8 cellular contexts compared by ENCODE assay signal in the genomic region with DNA sequence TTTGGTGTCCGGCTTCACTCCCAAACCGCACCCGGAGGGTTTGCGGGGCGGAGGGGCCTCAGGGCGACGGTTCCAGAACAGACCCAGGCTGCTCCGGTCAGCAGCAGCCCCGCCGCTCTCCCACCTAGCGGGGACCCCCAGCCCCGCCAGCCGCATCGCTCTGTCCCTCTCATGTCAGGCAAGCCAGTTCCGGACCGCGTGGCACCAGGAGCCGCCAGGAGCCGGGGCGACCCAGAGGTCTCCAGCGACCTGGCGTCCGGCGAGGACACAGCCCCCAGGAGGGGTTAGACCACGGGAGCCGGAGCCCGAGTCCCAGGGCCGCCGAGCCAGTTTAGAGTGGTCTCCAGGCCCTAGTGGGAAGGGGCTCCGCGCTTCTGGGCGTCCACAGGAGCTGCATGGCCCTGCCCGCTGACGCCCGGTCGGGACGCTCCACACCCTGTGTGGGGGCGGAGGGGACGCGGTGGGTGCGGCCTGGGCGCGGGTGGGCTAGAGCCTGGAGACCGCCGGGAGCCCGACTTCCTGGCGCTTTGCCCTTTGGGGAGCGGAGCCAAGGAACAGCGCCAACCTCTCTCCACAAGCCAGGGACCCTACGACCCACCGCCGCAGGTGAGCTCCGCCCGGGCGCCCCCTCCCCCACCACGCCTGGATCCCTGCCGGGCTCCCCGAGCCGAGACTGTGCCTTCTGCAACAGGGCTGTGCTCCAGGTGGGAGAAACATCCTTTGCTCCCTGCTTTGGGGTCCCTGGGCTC. TPM values are rescaled to one million over a fixed set of nuclear protein-coding genes. Genes with fewer than 3 reads are reported as not detected.
DNase-seq lines count a peak whose midpoint lies in the region; ATAC-seq and TF ChIP-seq lines count a peak whose summit lies in the region.

No MANE protein-coding gene starts in this region.

- H4K91ac ChIP-seq in trophoblast cell (ENCODE audit: low read depth, low read length) = peak overlapping the region; percentile 84

- no peaks in the 10 kb centered on the region for H3K4me1 ChIP-seq in DOHH2 (ENCODE audit: control insufficient read depth, low read length)
- H3K4me1 ChIP-seq in trophoblast cell (ENCODE audit: control insufficient read depth in 1 of 2, insufficient read depth in 2 of 2, low read length in 2 of 2) = peaks cover 30 to 31% of the 10 kb centered on the region in 2 experiments

- H3K27me3 Mint-ChIP-seq in activated naive CD4-positive, alpha-beta T cell treated with anti-CD3 and anti-CD28 coated beads, Interleukin-2, amount 10 ng/mL, durations not matched to agents 7 days and 5 days = peaks cover 47% of the 10 kb centered on the region

- H2BK5ac ChIP-seq in trophoblast cell (ENCODE audit: low read depth, low read length, poor library complexity) = no peak overlapping the region

- no peak overlapping the region for H2AK5ac ChIP-seq in trophoblast cell (ENCODE audit: low read length)

- H4K8ac ChIP-seq in trophoblast cell (ENCODE audit: low read depth, low read length) = peak overlapping the region; percentile 25

- peak overlapping the region; percentile 13 for H2BK12ac ChIP-seq in trophoblast cell (ENCODE audit: low read length)

- TF ChIP-seq CTCF in DOHH2 (IDR thresholded peaks at IDR 0.05; ENCODE audit: low read depth, low read length, poor library complexity, severe bottlenecking) = no peak
- no peak for TF ChIP-seq CTCF in VCaP (conservative IDR thresholded peaks at IDR 0.05)

- H3K4me2 ChIP-seq in DOHH2 (ENCODE audit: low read length) (peak overlapping the region; percentile 10; the same call in 1 of the 2 replicates), trophoblast cell (ENCODE audit: low read length) (peak overlapping the region; percentile 70)

- H3K27ac ChIP-seq in DOHH2 (ENCODE audit: low read depth, low read length) (no peak overlapping the region), VCaP (peak overlapping the region; percentile 69; the same call in 1 of the 2 replicates), trophoblast cell (ENCODE audit: low read depth, low read length) (no peak overlapping the region)

- H3K4ac ChIP-seq in trophoblast cell (ENCODE audit: low read depth, low read length) = peak overlapping the region; percentile 4

- peaks cover 2% of the 10 kb centered on the region for H3K9me3 Mint-ChIP-seq in activated naive CD4-positive, alpha-beta T cell treated with anti-CD3 and anti-CD28 coated beads, Interleukin-2, amount 10 ng/mL, durations not matched to agents 7 days and 5 days

- H3K27ac Mint-ChIP-seq in activated naive CD4-positive, alpha-beta T cell treated with anti-CD3 and anti-CD28 coated beads, Interleukin-2, amount 10 ng/mL, durations not matched to agents 7 days and 5 days = no peak overlapping the region

- DNase-seq in left ventricle myocardium superior = no peak
- DNase-seq in trophoblast cell = no peak
- no peak for DNase-seq in activated CD4-positive, alpha-beta T cell treated with anti-CD3 and anti-CD28 coated beads for 48 hours
- no peak for DNase-seq in activated gamma-delta T cell (lab: John Stamatoyannopoulos, UW)
- DNase-seq in activated naive CD4-positive, alpha-beta T cell treated with anti-CD3 and anti-CD28 coated beads, Interleukin-2, amount 10 ng/mL, durations not matched to agents 7 days and 5 days = no peak

- WGBS in trophoblast cell (ENCODE audit: extremely low coverage, insufficient coverage, insufficient read length) = no CpG with 5 or more reads among the region's 59 CpGs

- CTCF ChIA-PET in activated naive CD4-positive, alpha-beta T cell treated with anti-CD3 and anti-CD28 coated beads, Interleukin-2, amount 10 ng/mL, durations not matched to agents 7 days and 5 days (lab: Charles Lee) = interaction anchor here (1.2 kb wide), 1 partner anchor 361 kb away, joined by 3 read pairs; no protein-coding TSS in a partner anchor

- H3K27me3 ChIP-seq in DOHH2 (ENCODE audit: control insufficient read depth, low read length) (peaks cover 3% of the 10 kb centered on the region), trophoblast cell (ENCODE audit: insufficient read depth, low read length) (no peaks in the 10 kb centered on the region)

- H3K14ac ChIP-seq in trophoblast cell (ENCODE audit: low read length) = peak overlapping the region; percentile 6

- ATAC-seq in left ventricle myocardium superior (peak; percentile 51), HG03354 (IDR thresholded peaks at IDR 0.05; ENCODE audit: poor library complexity, severe bottlenecking, unreplicated experiment) (no peak)

- H3K23ac ChIP-seq in trophoblast cell (ENCODE audit: low read length) = no peak overlapping the region

- H3K4me1 Mint-ChIP-seq in activated naive CD4-positive, alpha-beta T cell treated with anti-CD3 and anti-CD28 coated beads, Interleukin-2, amount 10 ng/mL, durations not matched to agents 7 days and 5 days = no peaks in the 10 kb centered on the region

- no peaks in the 10 kb centered on the region for H3K9me2 ChIP-seq in DOHH2 (replicated peaks; ENCODE audit: control insufficient read depth, low read length)

- peaks cover 13% of the 10 kb centered on the region for H3K79me1 ChIP-seq in trophoblast cell (ENCODE audit: low read length)

- no peak overlapping the region for H3K4me3 Mint-ChIP-seq in activated naive CD4-positive, alpha-beta T cell treated with anti-CD3 and anti-CD28 coated beads, Interleukin-2, amount 10 ng/mL, durations not matched to agents 7 days and 5 days

- H3K9ac ChIP-seq in trophoblast cell (ENCODE audit: low read length) = no peak overlapping the region

- no peaks in the 10 kb centered on the region for H3F3A ChIP-seq in DOHH2 (ENCODE audit: control insufficient read depth, insufficient read depth)

- H3K36me3 ChIP-seq in DOHH2 (ENCODE audit: control insufficient read depth, low read length) (no peaks in the 10 kb centered on the region), trophoblast cell (ENCODE audit: control insufficient read depth in 1 of 2, insufficient read depth in 2 of 2, low read length in 2 of 2) (peaks cover 0 to 4% of the 10 kb centered on the region in 2 experiments)

- peak overlapping the region; percentile 52 for H2BK120ac ChIP-seq in trophoblast cell (ENCODE audit: insufficient read depth, low read length, poor library complexity)

- no peaks in the 10 kb centered on the region for H4K20me1 ChIP-seq in DOHH2 (ENCODE audit: control insufficient read depth, insufficient read depth, low read depth, low read length)

- H2AFZ ChIP-seq in trophoblast cell (ENCODE audit: insufficient read depth, low read length, poor library complexity) = peak overlapping the region; percentile 59

- H3K9me3 ChIP-seq in DOHH2 (ENCODE audit: control insufficient read depth, insufficient read depth, low read length) = no peaks in the 10 kb centered on the region
- peaks cover 3% of the 10 kb centered on the region for H3K9me3 ChIP-seq in trophoblast cell (ENCODE audit: insufficient read depth, low read depth, low read length)

- H4K12ac ChIP-seq in trophoblast cell (ENCODE audit: low read depth, low read length) = peak overlapping the region; percentile 56

- intact Hi-C loops in left ventricle myocardium superior (cut with micrococcal nuclease) = no loop called here

- H3K36me3 Mint-ChIP-seq in activated naive CD4-positive, alpha-beta T cell treated with anti-CD3 and anti-CD28 coated beads, Interleukin-2, amount 10 ng/mL, durations not matched to agents 7 days and 5 days = no peaks in the 10 kb centered on the region

- H3K79me2 ChIP-seq in DOHH2 (ENCODE audit: control insufficient read depth, low read length) (no peaks in the 10 kb centered on the region), trophoblast cell (ENCODE audit: control insufficient read depth, insufficient read depth, low read length, poor library complexity) (peaks cover 2% of the 10 kb centered on the region)

- no peak overlapping the region for H3K4me3 ChIP-seq in DOHH2 (ENCODE audit: low read length)
- peak overlapping the region; percentile 66 for H3K4me3 ChIP-seq in trophoblast cell (ENCODE audit: low read depth, low read length)

- peak overlapping the region; percentile 16 for H3K18ac ChIP-seq in trophoblast cell (ENCODE audit: low read length)

RNA-seq across cellular contexts. Expression of a gene that starts 43.4 kb away (rescaled TPM):
- 2.8 TPM for total RNA-seq in left ventricle myocardium superior
- polyA plus RNA-seq in trophoblast cell (2013) = 14.0 and 14.5 TPM in 2 replicates

RNA-seq across cellular contexts. Expression of a gene that starts 44.4 kb away (rescaled TPM):
- 2.4 TPM for total RNA-seq in left ventricle myocardium superior
- polyA plus RNA-seq in trophoblast cell (2013) = 6.1 and 6.4 TPM in 2 replicates

RNA-seq across cellular contexts. Expression of a gene that starts 59.1 kb away (rescaled TPM):
- total RNA-seq in left ventricle myocardium superior = 5.8 TPM
- 19.1 and 20.0 TPM in 2 replicates for polyA plus RNA-seq in trophoblast cell (2013)
